In genomic region chr1:19651141-19651737, GRCh38 we compare ENCODE assay signal across 1 cellular context.
TF ChIP-seq lines count a peak whose summit lies in the region.

No MANE protein-coding gene starts in this region.

TF ChIP-seq in K562, 482 proteins besides CTCF, POLR2A, EP300 and RAD21 (continued from another document):
- TF ChIP-seq, protein P1, sequence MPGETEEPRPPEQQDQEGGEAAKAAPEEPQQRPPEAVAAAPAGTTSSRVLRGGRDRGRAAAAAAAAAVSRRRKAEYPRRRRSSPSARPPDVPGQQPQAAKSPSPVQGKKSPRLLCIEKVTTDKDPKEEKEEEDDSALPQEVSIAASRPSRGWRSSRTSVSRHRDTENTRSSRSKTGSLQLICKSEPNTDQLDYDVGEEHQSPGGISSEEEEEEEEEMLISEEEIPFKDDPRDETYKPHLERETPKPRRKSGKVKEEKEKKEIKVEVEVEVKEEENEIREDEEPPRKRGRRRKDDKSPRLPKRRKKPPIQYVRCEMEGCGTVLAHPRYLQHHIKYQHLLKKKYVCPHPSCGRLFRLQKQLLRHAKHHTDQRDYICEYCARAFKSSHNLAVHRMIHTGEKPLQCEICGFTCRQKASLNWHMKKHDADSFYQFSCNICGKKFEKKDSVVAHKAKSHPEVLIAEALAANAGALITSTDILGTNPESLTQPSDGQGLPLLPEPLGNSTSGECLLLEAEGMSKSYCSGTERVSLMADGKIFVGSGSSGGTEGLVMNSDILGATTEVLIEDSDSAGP (CRISPR knock-in tag; IDR thresholded peaks at IDR 0.05): no peak
- TF ChIP-seq ZFP1 (CRISPR knock-in tag; IDR thresholded peaks at IDR 0.05) (no peak), ZNF77 (CRISPR knock-in tag; IDR thresholded peaks at IDR 0.05) (no peak), GATA2 (CRISPR knock-in tag; IDR thresholded peaks at IDR 0.05) (no peak), RB1 (IDR thresholded peaks at IDR 0.05; ENCODE audit: low read depth) (peak; percentile 77; the same call in 1 of the 2 replicates), NFRKB (IDR thresholded peaks at IDR 0.05; ENCODE audit: low read depth) (no peak), CCNT2 (IDR thresholded peaks at IDR 0.05; ENCODE audit: borderline replicate concordance, extremely low read depth, insufficient read length, low read depth, low read length) (no peak), ZZZ3 (IDR thresholded peaks at IDR 0.05) (no peak), MAFK (IDR thresholded peaks at IDR 0.05; ENCODE audit: low read length) (0 out of 2 replicates have a peak, but pooled peaks have one; percentile 12), VEZF1 (CRISPR knock-in tag; IDR thresholded peaks at IDR 0.05) (no peak), ZNF76 (CRISPR knock-in tag; IDR thresholded peaks at IDR 0.05; ENCODE audit: borderline replicate concordance) (no peak), ZNF174 (CRISPR knock-in tag; IDR thresholded peaks at IDR 0.05) (no peak), ZNF584 (CRISPR knock-in tag; IDR thresholded peaks at IDR 0.05; ENCODE audit: low read depth) (no peak)
